ENCODE assay signal across 8 cellular contexts in genomic region chr1:42963378-42964005, GRCh38. TPM values are rescaled to one million over a fixed set of nuclear protein-coding genes. Genes with fewer than 3 reads are reported as not detected.
DNase-seq lines count a peak whose midpoint lies in the region; ATAC-seq, FAIRE-seq and TF ChIP-seq lines count a peak whose summit lies in the region.

No MANE protein-coding gene starts in this region.

- H3K9ac ChIP-seq in trophoblast cell (ENCODE audit: low read length): no peak overlapping the region

- peak overlapping the region; percentile 9 for H2BK120ac ChIP-seq in trophoblast cell (ENCODE audit: insufficient read depth, low read length, poor library complexity)

- TF ChIP-seq CTCF in OCI-LY7 (conservative IDR thresholded peaks at IDR 0.05; ENCODE audit: low read length) (no peak), endothelial cell (IDR thresholded peaks at IDR 0.05; ENCODE audit: unreplicated experiment) (no peak), GM13977 (IDR thresholded peaks at IDR 0.05; ENCODE audit: extremely low read depth, insufficient read depth, missing control alignments) (no peak)

- H3K14ac ChIP-seq in trophoblast cell (ENCODE audit: low read length): peak overlapping the region; percentile 25

- H3K18ac ChIP-seq in trophoblast cell (ENCODE audit: low read length): peak overlapping the region; percentile 66

- peaks cover 7% of the 10 kb centered on the region for H3K27me3 Mint-ChIP-seq in endothelial cell (ENCODE audit: unreplicated experiment)

- H3K4me2 ChIP-seq in OCI-LY7 (ENCODE audit: low read length) (peak overlapping the region; percentile 27; the same call in 1 of the 2 replicates), trophoblast cell (ENCODE audit: low read length) (no peak overlapping the region)

- peaks cover 2% of the 10 kb centered on the region; the same call in 1 of the 2 replicates for H3K79me2 ChIP-seq in OCI-LY7 (ENCODE audit: insufficient read depth, low read depth, low read length)
- peaks cover 11% of the 10 kb centered on the region for H3K79me2 ChIP-seq in trophoblast cell (ENCODE audit: control insufficient read depth, insufficient read depth, low read length, poor library complexity)

- no peaks in the 10 kb centered on the region for H4K20me1 ChIP-seq in OCI-LY7 (ENCODE audit: insufficient read depth, low read length)

- H3K36me3 ChIP-seq in OCI-LY7 (ENCODE audit: insufficient read depth, low read length): no peaks in the 10 kb centered on the region
- peaks cover 0 to under 1% of the 10 kb centered on the region in 2 experiments for H3K36me3 ChIP-seq in trophoblast cell (ENCODE audit: control insufficient read depth in 1 of 2, insufficient read depth in 2 of 2, low read length in 2 of 2)

- CTCF ChIA-PET in OCI-LY7 (lab: Charles Lee; ENCODE audit: unreplicated experiment): no interaction called here

- no peak overlapping the region for H3K23ac ChIP-seq in trophoblast cell (ENCODE audit: low read length)

- peak overlapping the region; percentile 74 for H3K4me3 Mint-ChIP-seq in endothelial cell (ENCODE audit: unreplicated experiment)

- no peaks in the 10 kb centered on the region for H3K9me3 Mint-ChIP-seq in endothelial cell (ENCODE audit: unreplicated experiment)

- peaks cover 52% of the 10 kb centered on the region for H3K4me1 Mint-ChIP-seq in endothelial cell (ENCODE audit: unreplicated experiment)

- BruUV-seq in OCI-LY7 (replicated peaks; lab: Mats Ljungman, UMichigan): no TSS peak

- H4K12ac ChIP-seq in trophoblast cell (ENCODE audit: low read depth, low read length): no peak overlapping the region

- H3K27ac Mint-ChIP-seq in endothelial cell (ENCODE audit: unreplicated experiment): peak overlapping the region; percentile 33

- peak; percentile 35 for FAIRE-seq in GM12891 (lab: Jason Lieb, UNC)

- peak overlapping the region; percentile 3 for H4K8ac ChIP-seq in trophoblast cell (ENCODE audit: low read depth, low read length)

- intact Hi-C loops in OCI-LY7 (cut with micrococcal nuclease; ENCODE audit: unreplicated experiment): no loop called here

- TF ChIP-seq POLR2A in GM12891 (IDR thresholded peaks at IDR 0.05; ENCODE audit: low read depth, low read length): no peak

- H3K36me3 Mint-ChIP-seq in endothelial cell (ENCODE audit: low read depth, unreplicated experiment): peaks cover 12% of the 10 kb centered on the region

- peak overlapping the region; percentile 16 for H3K4ac ChIP-seq in trophoblast cell (ENCODE audit: low read depth, low read length)

- H2AFZ ChIP-seq in OCI-LY7 (ENCODE audit: low read length): no peak overlapping the region
- H2AFZ ChIP-seq in trophoblast cell (ENCODE audit: insufficient read depth, low read length, poor library complexity): no peak overlapping the region

- ATAC-seq in GM18519 (IDR thresholded peaks at IDR 0.05; ENCODE audit: low FRiP score, unreplicated experiment): no peak

- DNase-seq in GM12891 (ENCODE audit: insufficient read length, low spot score) (no peak), OCI-LY7 (ENCODE audit: low spot score) (no peak), endothelial cell (ENCODE audit: low spot score) (no peak), trophoblast cell (peak; percentile 70 to 79), UCSD-AML1 (lab: John Stamatoyannopoulos, UW; ENCODE audit: unreplicated experiment) (no peak), GM13977 (ENCODE audit: low spot score) (no peak), activated gamma-delta T cell treated with Interleukin-2 at 50 U/mL for 16 hours (no peak)

- H3K27me3 ChIP-seq in trophoblast cell (ENCODE audit: insufficient read depth, low read length): no peaks in the 10 kb centered on the region

- H3K4me1 ChIP-seq in OCI-LY7 (ENCODE audit: insufficient read depth, low read length, poor library complexity, severe bottlenecking) (peaks cover 46% of the 10 kb centered on the region), trophoblast cell (ENCODE audit: control insufficient read depth in 1 of 2, insufficient read depth in 2 of 2, low read length in 2 of 2) (peaks cover 24 to 31% of the 10 kb centered on the region in 2 experiments)

- peak overlapping the region; percentile 15 for H2BK5ac ChIP-seq in trophoblast cell (ENCODE audit: low read depth, low read length, poor library complexity)

- H3K9me3 ChIP-seq in OCI-LY7 (ENCODE audit: low read length) (no peaks in the 10 kb centered on the region), trophoblast cell (ENCODE audit: insufficient read depth, low read depth, low read length) (peaks cover under 1% of the 10 kb centered on the region)

- H2BK12ac ChIP-seq in trophoblast cell (ENCODE audit: low read length): peak overlapping the region; percentile 53

- WGBS in trophoblast cell (ENCODE audit: extremely low coverage, insufficient coverage, insufficient read length): no CpG with 5 or more reads among the region's 9 CpGs

- peaks cover 28% of the 10 kb centered on the region for H3K79me1 ChIP-seq in trophoblast cell (ENCODE audit: low read length)

- peak overlapping the region; percentile 93 for H4K91ac ChIP-seq in trophoblast cell (ENCODE audit: low read depth, low read length)

- H3K4me3 ChIP-seq in OCI-LY7 (ENCODE audit: low read depth, low read length, poor library complexity, severe bottlenecking) (no peak overlapping the region), trophoblast cell (ENCODE audit: low read depth, low read length) (no peak overlapping the region)

- H3K9me2 ChIP-seq in OCI-LY7 (ENCODE audit: insufficient read depth, low read length): no peaks in the 10 kb centered on the region

- POLR2A ChIA-PET in OCI-LY7 (lab: Charles Lee): interaction anchor here (1.1 kb wide), 1 partner anchor 35 kb away, joined by 3 read pairs; no protein-coding TSS in a partner anchor

- in situ Hi-C loops in GM13977 (cut with MboI; ENCODE audit: low pct_unique_long_range_greater_than_20kb, low sequenced_read_pairs, unreplicated experiment): no loop called here

- H3K27ac ChIP-seq in OCI-LY7 (ENCODE audit: low read depth, low read length, poor library complexity, severe bottlenecking) (no peak overlapping the region), trophoblast cell (ENCODE audit: low read depth, low read length) (no peak overlapping the region)

- peak overlapping the region; percentile 17 for H2AK5ac ChIP-seq in trophoblast cell (ENCODE audit: low read length)

TF ChIP-seq in GM12891, 5 proteins besides CTCF, POLR2A, EP300 and RAD21:
- TF ChIP-seq TAF1 (IDR thresholded peaks at IDR 0.05; ENCODE audit: low read depth, low read length) (no peak), SPI1 (IDR thresholded peaks at IDR 0.05; ENCODE audit: low read depth, low read length) (no peak), POU2F2 (IDR thresholded peaks at IDR 0.05; ENCODE audit: low read depth, low read length) (no peak), POLR2AphosphoS5 (IDR thresholded peaks at IDR 0.05; ENCODE audit: low read depth, low read length) (no peak), PAX5 (IDR thresholded peaks at IDR 0.05; ENCODE audit: insufficient read depth, low read length, severe bottlenecking) (no peak)

RNA-seq across cellular contexts. Expression of gene SLC2A1, which starts 4.8 kb away (rescaled TPM):
- polyA plus RNA-seq in GM12891 (2012; ENCODE audit: low read depth, missing spikeins): 33.9 TPM
- 45.7 and 66.6 TPM in 2 replicates for total RNA-seq in OCI-LY7 (2014; rRNA removed; shearing (Covaris generic))
- total RNA-seq in OCI-LY7 (2022): 78.9 and 93.4 TPM in 2 replicates
- total RNA-seq in endothelial cell (ENCODE audit: unreplicated experiment): 511 TPM
- 1,633 and 1,681 TPM in 2 replicates for polyA plus RNA-seq in trophoblast cell (2013)

Comparison
In these comparisons a context has a peak if more than half of its experiments do, and no peak if none do; other contexts are left out.
1. DNase-seq: peak in trophoblast cell (2 of 2); none in GM12891 (single experiment), OCI-LY7 (single experiment), endothelial cell (single experiment), UCSD-AML1 (single experiment), GM13977 (single experiment) and activated gamma-delta T cell treated with Interleukin-2 at 50 U/mL for 16 hours (single experiment).